In genomic region chr14:63045612-63046320, GRCh38 we compare ENCODE assay signal across 1 cellular context.
TF ChIP-seq lines count a peak whose summit lies in the region.

No MANE protein-coding gene starts in this region.

TF ChIP-seq in HepG2, 621 proteins besides CTCF, POLR2A, EP300 and RAD21 (continued from another document and continues in another):
- no peak for TF ChIP-seq ZNF136 (CRISPR knock-in tag; IDR thresholded peaks at IDR 0.05; ENCODE audit: low read depth)
- 0 out of 2 replicates have a peak, but pooled peaks have one; percentile 41 for TF ChIP-seq ZNF230 (CRISPR knock-in tag; IDR thresholded peaks at IDR 0.05)
- TF ChIP-seq HDAC1 (CRISPR knock-in tag; IDR thresholded peaks at IDR 0.05), result peak; percentile 40; the same call in 1 of the 2 replicates
- TF ChIP-seq ZNF784 (CRISPR knock-in tag; IDR thresholded peaks at IDR 0.05; ENCODE audit: borderline replicate concordance), result no peak
- TF ChIP-seq SRY (CRISPR knock-in tag; IDR thresholded peaks at IDR 0.05), result no peak
- no peak for TF ChIP-seq ZBTB33 (CRISPR knock-in tag; IDR thresholded peaks at IDR 0.05)
- TF ChIP-seq KLF11 (CRISPR knock-in tag; IDR thresholded peaks at IDR 0.05), result no peak
- no peak for TF ChIP-seq ZNF75D (CRISPR knock-in tag; IDR thresholded peaks at IDR 0.05; ENCODE audit: borderline replicate concordance)
- TF ChIP-seq ZNF891 (CRISPR knock-in tag; IDR thresholded peaks at IDR 0.05), result no peak
- no peak for TF ChIP-seq SIN3B (IDR thresholded peaks at IDR 0.05; ENCODE audit: low read length)
- TF ChIP-seq FOXJ3 (CRISPR knock-in tag; IDR thresholded peaks at IDR 0.05; ENCODE audit: borderline replicate concordance), result no peak
- TF ChIP-seq ZNF460 (CRISPR knock-in tag; IDR thresholded peaks at IDR 0.05; ENCODE audit: borderline replicate concordance), result no peak
- peak; percentile 29; the same call in 1 of the 2 replicates for TF ChIP-seq MYPOP (CRISPR knock-in tag; IDR thresholded peaks at IDR 0.05)
- TF ChIP-seq ZNF800 (CRISPR knock-in tag; IDR thresholded peaks at IDR 0.05), result 0 out of 2 replicates have a peak, but pooled peaks have one; percentile 80
- peak; percentile 37; the same call in 1 of the 2 replicates for TF ChIP-seq ZNF687 (CRISPR knock-in tag; IDR thresholded peaks at IDR 0.05)
- no peak for TF ChIP-seq DZIP1 (CRISPR knock-in tag; IDR thresholded peaks at IDR 0.05)
- no peak for TF ChIP-seq MAFG (CRISPR knock-in tag; IDR thresholded peaks at IDR 0.05)
- TF ChIP-seq MTF2 (CRISPR knock-in tag; IDR thresholded peaks at IDR 0.05; ENCODE audit: borderline replicate concordance), result peak; percentile 48; the same call in 1 of the 2 replicates
- no peak for TF ChIP-seq ZNF484 (CRISPR knock-in tag; IDR thresholded peaks at IDR 0.05; ENCODE audit: borderline replicate concordance, low read depth)
- no peak for TF ChIP-seq ZNF672 (CRISPR knock-in tag; IDR thresholded peaks at IDR 0.05)
- TF ChIP-seq MED8 (CRISPR knock-in tag; IDR thresholded peaks at IDR 0.05; ENCODE audit: insufficient replicate concordance), result no peak
- no peak for TF ChIP-seq GRHL1 (CRISPR knock-in tag; conservative IDR thresholded peaks at IDR 0.05)
- no peak for TF ChIP-seq ZBTB34 (CRISPR knock-in tag; IDR thresholded peaks at IDR 0.05)
- TF ChIP-seq CHD2 (IDR thresholded peaks at IDR 0.05; ENCODE audit: low read depth, low read length), result no peak
- TF ChIP-seq PLRG1 (conservative IDR thresholded peaks at IDR 0.05), result no peak
- no peak for TF ChIP-seq HHEX (CRISPR knock-in tag; IDR thresholded peaks at IDR 0.05)
- 0 out of 2 replicates have a peak, but pooled peaks have one; percentile 49 for TF ChIP-seq ZSCAN29 (CRISPR knock-in tag; conservative IDR thresholded peaks at IDR 0.05)
- no peak for TF ChIP-seq HMGA1 (CRISPR knock-in tag; conservative IDR thresholded peaks at IDR 0.05)
- no peak for TF ChIP-seq ZKSCAN5 (CRISPR knock-in tag; IDR thresholded peaks at IDR 0.05)
- TF ChIP-seq PBX2 (CRISPR knock-in tag; IDR thresholded peaks at IDR 0.05), result no peak
- TF ChIP-seq ZNF850 (CRISPR knock-in tag; conservative IDR thresholded peaks at IDR 0.05), result 0 out of 2 replicates have a peak, but pooled peaks have one; percentile 31
- no peak for TF ChIP-seq ETV5 (CRISPR knock-in tag; IDR thresholded peaks at IDR 0.05; ENCODE audit: borderline replicate concordance)
- TF ChIP-seq FUBP1 (CRISPR knock-in tag; IDR thresholded peaks at IDR 0.05; ENCODE audit: borderline replicate concordance), result no peak
- no peak for TF ChIP-seq YEATS2 (CRISPR knock-in tag; IDR thresholded peaks at IDR 0.05; ENCODE audit: borderline replicate concordance)
- no peak for TF ChIP-seq ZNF740 (CRISPR knock-in tag; IDR thresholded peaks at IDR 0.05)
- no peak for TF ChIP-seq HDAC2 (CRISPR knock-in tag; IDR thresholded peaks at IDR 0.05)
- TF ChIP-seq ZNF274 (CRISPR knock-in tag; IDR thresholded peaks at IDR 0.05), result peak; percentile 66; the same call in 1 of the 2 replicates
- no peak for TF ChIP-seq CAMTA2 (CRISPR knock-in tag; IDR thresholded peaks at IDR 0.05; ENCODE audit: borderline replicate concordance)
- peak; percentile 28; the same call in 1 of the 2 replicates for TF ChIP-seq GABPB1 (CRISPR knock-in tag; IDR thresholded peaks at IDR 0.05)
- no peak for TF ChIP-seq RORA (CRISPR knock-in tag; IDR thresholded peaks at IDR 0.05)
- TF ChIP-seq RFXAP (CRISPR knock-in tag; IDR thresholded peaks at IDR 0.05; ENCODE audit: borderline replicate concordance), result no peak
